21 cellular contexts compared by ENCODE assay signal in genomic region chr18:34639662-34640061, GRCh38.
"Had no signal": no experiment of that assay in that cellular context is flagged by ENCODE, and none has a peak within 500 bp of the region (broad histone marks: within the 10 kb centered on the region; RNA-seq: fewer than 3 reads in every experiment).

No MANE protein-coding gene starts in this region.

- H3K4me3 ChIP-seq: left lung, spleen, testis had no signal

- H3K27me3 ChIP-seq: brain microvascular endothelial cell, left lung, spleen, testis had no signal

- H3K4me3 Mint-ChIP-seq: activated B cell treated with CpG ODN at 0.5 μM for 24 hours; activated CD8-positive, alpha-beta T cell treated with anti-CD3 and anti-CD28 coated beads, Interleukin-2, amount 10 ng/mL, durations not matched to agents 7 days and 5 days; activated naive CD8-positive, alpha-beta T cell; activated T-cell treated with anti-CD3 and anti-CD28 coated beads, Interleukin-2, amount 50 U/mL, for 72 hours; dendritic cell treated with granulocyte-macrophage colony-stimulating factor and Interleukin-4, amounts not matched to agents 40 ng/mL and 50 ng/mL, for 4 days; memory B cell; natural killer cell; stimulated activated naive CD8-positive, alpha-beta T cell treated with anti-CD3 and anti-CD28 coated beads, Interleukin-15, amount 100 ng/mL, for 72 hours; T-helper 1 cell treated with Interleukin-12 subunit alpha and Interleukin-12 subunit beta and Interleukin-4 antibody, amounts not matched to agents 30 μg/mL and 1 μg/mL, for 36 hours had no signal

- DNase-seq: activated B cell treated with CpG ODN at 0.5 μM for 24 hours; activated CD4-positive, alpha-beta T cell treated with anti-CD3 and anti-CD28 coated beads for 48 hours; activated CD8-positive, alpha-beta memory T cell treated with anti-CD3 and anti-CD28 coated beads, Interleukin-2, amount 50 U/mL, for 4 hours; activated CD8-positive, alpha-beta T cell treated with anti-CD3 and anti-CD28 coated beads, Interleukin-2, amount 10 ng/mL, durations not matched to agents 7 days and 5 days; activated gamma-delta T cell treated with Interleukin-2 at 50 U/mL for 16 hours; activated T-cell treated with anti-CD3 and anti-CD28 coated beads, Interleukin-2, amount 50 U/mL, for 72 hours; anterior cingulate cortex; brain microvascular endothelial cell; effector memory CD4-positive, alpha-beta T cell; islet precursor cell; left lung; natural killer cell; posterior cingulate gyrus; right cardiac atrium; spleen; stimulated activated naive CD8-positive, alpha-beta T cell treated with anti-CD3 and anti-CD28 coated beads, Interleukin-15, amount 100 ng/mL, for 72 hours; testis had no signal

- H3K27ac ChIP-seq: brain microvascular endothelial cell, left lung, spleen, testis had no signal

- ATAC-seq: activated CD8-positive, alpha-beta T cell treated with anti-CD3 and anti-CD28 coated beads, Interleukin-2, amount 10 ng/mL, durations not matched to agents 7 days and 5 days; activated T-cell treated with anti-CD3 and anti-CD28 coated beads, Interleukin-2, amount 50 U/mL, for 72 hours; left lung; natural killer cell; stimulated activated naive CD8-positive, alpha-beta T cell treated with anti-CD3 and anti-CD28 coated beads, Interleukin-15, amount 100 ng/mL, for 72 hours had no signal

- H3K36me3 Mint-ChIP-seq: activated naive CD8-positive, alpha-beta T cell; memory B cell; natural killer cell had no signal

- H3K27ac Mint-ChIP-seq: activated B cell treated with CpG ODN at 0.5 μM for 24 hours; activated CD8-positive, alpha-beta T cell treated with anti-CD3 and anti-CD28 coated beads, Interleukin-2, amount 10 ng/mL, durations not matched to agents 7 days and 5 days; activated naive CD8-positive, alpha-beta T cell; activated T-cell treated with anti-CD3 and anti-CD28 coated beads, Interleukin-2, amount 50 U/mL, for 72 hours; dendritic cell treated with granulocyte-macrophage colony-stimulating factor and Interleukin-4, amounts not matched to agents 40 ng/mL and 50 ng/mL, for 4 days; memory B cell; natural killer cell; stimulated activated naive CD8-positive, alpha-beta T cell treated with anti-CD3 and anti-CD28 coated beads, Interleukin-15, amount 100 ng/mL, for 72 hours; T-helper 1 cell treated with Interleukin-12 subunit alpha and Interleukin-12 subunit beta and Interleukin-4 antibody, amounts not matched to agents 30 μg/mL and 1 μg/mL, for 36 hours had no signal

- H3K36me3 ChIP-seq: brain microvascular endothelial cell, left lung, spleen had no signal

- H3K27me3 Mint-ChIP-seq: activated naive CD8-positive, alpha-beta T cell; dendritic cell treated with granulocyte-macrophage colony-stimulating factor and Interleukin-4, amounts not matched to agents 40 ng/mL and 50 ng/mL, for 4 days; memory B cell; stimulated activated naive CD8-positive, alpha-beta T cell treated with anti-CD3 and anti-CD28 coated beads, Interleukin-15, amount 100 ng/mL, for 72 hours had no signal

- H3K4me1 ChIP-seq: left lung, spleen, testis had no signal

- H3K9me3 Mint-ChIP-seq: activated B cell treated with CpG ODN at 0.5 μM for 24 hours; activated T-cell treated with anti-CD3 and anti-CD28 coated beads, Interleukin-2, amount 50 U/mL, for 72 hours; dendritic cell treated with granulocyte-macrophage colony-stimulating factor and Interleukin-4, amounts not matched to agents 40 ng/mL and 50 ng/mL, for 4 days; memory B cell; natural killer cell; stimulated activated naive CD8-positive, alpha-beta T cell treated with anti-CD3 and anti-CD28 coated beads, Interleukin-15, amount 100 ng/mL, for 72 hours; T-helper 1 cell treated with Interleukin-12 subunit alpha and Interleukin-12 subunit beta and Interleukin-4 antibody, amounts not matched to agents 30 μg/mL and 1 μg/mL, for 36 hours had no signal

- H3K4me1 Mint-ChIP-seq: activated B cell treated with CpG ODN at 0.5 μM for 24 hours; memory B cell; natural killer cell; stimulated activated naive CD8-positive, alpha-beta T cell treated with anti-CD3 and anti-CD28 coated beads, Interleukin-15, amount 100 ng/mL, for 72 hours had no signal

- H3K9me3 ChIP-seq: left lung, spleen, testis had no signal
